19 cellular contexts compared by ENCODE assay signal in genomic region chr16:14121135-14121534, GRCh38. TPM values are rescaled to one million over a fixed set of nuclear protein-coding genes. Genes with fewer than 3 reads are reported as not detected.
A peak's percentile ranks its signal among the peaks of the same experiment; 100 is the strongest.
DNase-seq lines count a peak whose midpoint lies in the region; ATAC-seq, FAIRE-seq and TF ChIP-seq lines count a peak whose summit lies in the region.
"Had no signal": no experiment of that assay in that cellular context is flagged by ENCODE, and none has a peak within 500 bp of the region (broad histone marks: within the 10 kb centered on the region; RNA-seq: fewer than 3 reads in every experiment).

No MANE protein-coding gene starts in this region.

- DNase-seq in NCI-H2227 treated with DMSO at 0.1 percent for 48 hours (lab: John Stamatoyannopoulos, UW) (peak; percentile 16), NCI-H2227 (lab: John Stamatoyannopoulos, UW; ENCODE audit: unreplicated experiment) (no peak), NB4 (ENCODE audit: low read depth) (peak; percentile 3), NCI-H1105 treated with DMSO at 0.1 percent for 48 hours (lab: John Stamatoyannopoulos, UW) (no peak), left lobe of liver (ENCODE audit: low spot score) (no peak), OCI-M2 (lab: John Stamatoyannopoulos, UW; ENCODE audit: unreplicated experiment) (no peak)
- DNase-seq: 8988T, C1 segment of cervical spinal cord, COR-L47, DMS53, NCI-H1105, NCI-H187, NCI-H524, PC-3, T-helper 9 cell had no signal

- TF ChIP-seq CTCF in NB4 (IDR thresholded peaks at IDR 0.05; ENCODE audit: low read depth, low read length) = no peak

- no peak for ATAC-seq in left lobe of liver
- no peak for ATAC-seq in HG02798 (IDR thresholded peaks at IDR 0.05; ENCODE audit: poor library complexity, unreplicated experiment)
- ATAC-seq: GM23338, PC-3 had no signal

- peak; percentile 87 for FAIRE-seq in endometrium (lab: Jason Lieb, UNC)

- no peak overlapping the region for H3K4me3 ChIP-seq in NB4 (ENCODE audit: low read depth, low read length)
- H3K4me3 ChIP-seq: GM23338, SJSA1 had no signal

- no peak for TF ChIP-seq POLR2A in NB4 (IDR thresholded peaks at IDR 0.05; ENCODE audit: extremely low read depth, insufficient read length)

RNA-seq across cellular contexts. Expression of gene MRTFB, which starts 50.0 kb away (rescaled TPM):
- 18.5 TPM for total RNA-seq in left lobe of liver

Comparison
In these comparisons a context has a peak if more than half of its experiments do, and no peak if none do; other contexts are left out.
1. DNase-seq: peak in NCI-H2227 treated with DMSO at 0.1 percent for 48 hours (single experiment) and NB4 (single experiment); none in NCI-H2227 (single experiment), NCI-H1105 treated with DMSO at 0.1 percent for 48 hours (single experiment), left lobe of liver (single experiment) and OCI-M2 (single experiment).